8 cellular contexts compared by ENCODE assay signal in the genomic region with DNA sequence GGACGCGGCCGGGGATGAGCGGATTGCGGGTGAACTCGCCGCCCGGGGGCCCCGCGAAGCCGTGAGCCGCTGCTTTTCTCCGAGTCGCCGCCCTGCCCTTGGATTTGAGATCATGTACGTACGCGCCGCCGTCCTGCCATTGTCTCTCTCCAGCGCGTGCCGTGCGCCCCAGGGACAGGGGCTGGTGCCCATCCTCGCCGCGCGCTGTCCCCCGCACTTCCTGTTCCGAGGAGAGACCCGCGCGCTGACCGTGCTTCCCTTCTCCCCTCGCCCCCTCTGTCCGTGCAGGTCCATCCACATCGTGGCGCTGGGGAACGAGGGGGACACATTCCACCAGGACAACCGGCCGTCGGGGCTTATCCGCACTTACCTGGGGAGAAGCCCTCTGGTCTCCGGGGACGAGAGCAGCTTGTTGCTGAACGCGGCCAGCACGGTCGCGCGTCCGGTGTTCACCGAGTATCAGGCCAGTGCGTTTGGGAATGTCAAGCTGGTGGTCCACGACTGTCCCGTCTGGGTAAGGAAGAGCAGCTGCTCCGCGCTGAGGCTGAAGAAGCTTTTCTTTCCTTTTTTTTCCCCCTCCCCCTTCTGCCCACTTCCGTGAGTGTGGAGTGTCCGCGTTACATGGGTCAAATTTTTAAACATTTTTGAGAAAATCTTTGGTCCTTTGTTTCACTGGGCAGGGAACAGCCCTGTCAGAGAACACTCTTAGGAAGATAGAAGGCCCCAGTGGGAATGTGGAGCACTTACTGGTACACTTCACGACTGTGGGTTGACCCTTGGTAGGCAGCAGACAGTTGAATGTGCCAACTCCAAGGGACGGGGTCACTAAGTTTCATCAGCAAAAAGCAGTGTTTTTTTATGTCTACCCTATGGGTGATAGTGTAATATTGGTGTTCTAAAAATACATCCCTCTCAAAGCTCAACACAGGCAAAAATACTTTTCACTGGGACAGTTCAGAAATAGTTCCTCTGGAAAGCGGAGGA.
DNase-seq lines count a peak whose midpoint lies in the region; ATAC-seq and TF ChIP-seq lines count a peak whose summit lies in the region.

No MANE protein-coding gene starts in this region.

- peak overlapping the region; percentile 85 for H3K4me3 ChIP-seq in AG10803 (ENCODE audit: low read length)
- peak overlapping the region; percentile 89 for H3K4me3 ChIP-seq in retinal pigment epithelial cell (ENCODE audit: low read length)

- DNase-seq in AG10803 (ENCODE audit: low read depth) (peak; percentile 52), RKO (ENCODE audit: low spot score) (peak; percentile 22), anterior cingulate cortex (lab: John Stamatoyannopoulos, UW) (peak in 43 of 58 donors; percentile 7 to 78 (median 53)), hypothalamus (lab: John Stamatoyannopoulos, UW) (peak in 42 of 51 donors; percentile 6 to 76 (median 58)), retinal pigment epithelial cell (ENCODE audit: low read depth) (no peak), AG08395 (ENCODE audit: low spot score) (no peak)

- ATAC-seq in GM18867 (IDR thresholded peaks at IDR 0.05; ENCODE audit: unreplicated experiment) (peak; percentile 38), HG03108 (IDR thresholded peaks at IDR 0.05; ENCODE audit: unreplicated experiment) (peak; percentile 20)

- TF ChIP-seq CTCF in AG10803 (conservative IDR thresholded peaks at IDR 0.05; ENCODE audit: low read length) (no peak), retinal pigment epithelial cell (conservative IDR thresholded peaks at IDR 0.05; ENCODE audit: low read depth, low read length) (no peak)

Comparison
In these comparisons a context has a peak if more than half of its experiments do, and no peak if none do; other contexts are left out.
1. DNase-seq: peak in AG10803 (single experiment), RKO (single experiment), anterior cingulate cortex (43 of 58) and hypothalamus (42 of 51); none in retinal pigment epithelial cell (single experiment) and AG08395 (single experiment).